1 cellular context compared by ENCODE assay signal in genomic region chr17:42677921-42678781, GRCh38.
A peak's percentile ranks its signal among the peaks of the same experiment; 100 is the strongest.
TF ChIP-seq lines count a peak whose summit lies in the region.

No MANE protein-coding gene starts in this region.

TF ChIP-seq in HepG2, 621 proteins besides CTCF, POLR2A, EP300 and RAD21 (continued from another document and continues in another):
- TF ChIP-seq GATA4 (IDR thresholded peaks at IDR 0.05; ENCODE audit: borderline replicate concordance, low read depth) (peak; percentile 38; the same call in 1 of the 2 replicates), ZNF224 (CRISPR knock-in tag; IDR thresholded peaks at IDR 0.05) (peak; percentile 26; the same call in 1 of the 2 replicates), HIVEP1 (CRISPR knock-in tag; IDR thresholded peaks at IDR 0.05) (no peak), ELK4 (CRISPR knock-in tag; IDR thresholded peaks at IDR 0.05; ENCODE audit: borderline replicate concordance) (no peak), MIXL1 (CRISPR knock-in tag; IDR thresholded peaks at IDR 0.05) (peak; percentile 71; the same call in 1 of the 2 replicates), NCOA5 (CRISPR knock-in tag; IDR thresholded peaks at IDR 0.05) (peak; percentile 20; the same call in 1 of the 2 replicates), FOXA3 (CRISPR knock-in tag; IDR thresholded peaks at IDR 0.05) (peak; percentile 69), CEBPZ (IDR thresholded peaks at IDR 0.05; ENCODE audit: low read length) (no peak), ZNF770 (CRISPR knock-in tag; IDR thresholded peaks at IDR 0.05) (peak; percentile 42; the same call in 1 of the 2 replicates), ZNF563 (CRISPR knock-in tag; IDR thresholded peaks at IDR 0.05) (peak; percentile 25; the same call in 1 of the 2 replicates), TCF12 (IDR thresholded peaks at IDR 0.05) (no peak), TCF12 (CRISPR knock-in tag; IDR thresholded peaks at IDR 0.05) (no peak), ZBTB44 (CRISPR knock-in tag; IDR thresholded peaks at IDR 0.05) (peak; percentile 77; the same call in 1 of the 2 replicates), MAX (IDR thresholded peaks at IDR 0.05) (peak; percentile 92), MBD4 (IDR thresholded peaks at IDR 0.05; ENCODE audit: borderline replicate concordance, low read length) (no peak), GTF2F1 (IDR thresholded peaks at IDR 0.05; ENCODE audit: low read length) (no peak), ZNF891 (CRISPR knock-in tag; IDR thresholded peaks at IDR 0.05) (peak; percentile 85), BCL6 (CRISPR knock-in tag; IDR thresholded peaks at IDR 0.05) (peak; percentile 85), SALL1 (CRISPR knock-in tag; IDR thresholded peaks at IDR 0.05) (peak; percentile 91), ZNF775 (CRISPR knock-in tag; IDR thresholded peaks at IDR 0.05; ENCODE audit: borderline replicate concordance) (no peak), ZNF839 (CRISPR knock-in tag; IDR thresholded peaks at IDR 0.05; ENCODE audit: borderline replicate concordance) (no peak), FOXP4 (CRISPR knock-in tag; IDR thresholded peaks at IDR 0.05) (peak; percentile 64), ZNF816 (CRISPR knock-in tag; IDR thresholded peaks at IDR 0.05; ENCODE audit: borderline replicate concordance) (no peak), ELF1 (CRISPR knock-in tag; IDR thresholded peaks at IDR 0.05) (peak; percentile 58; the same call in 1 of the 2 replicates), DNMT1 (CRISPR knock-in tag; IDR thresholded peaks at IDR 0.05) (no peak; the same call in 1 of the 2 replicates), ZNF407 (CRISPR knock-in tag; IDR thresholded peaks at IDR 0.05; ENCODE audit: not compliant biosample characterization) (no peak), MLLT10 (CRISPR knock-in tag; IDR thresholded peaks at IDR 0.05) (no peak), THAP9 (CRISPR knock-in tag; IDR thresholded peaks at IDR 0.05; ENCODE audit: borderline replicate concordance) (no peak), POGZ (CRISPR knock-in tag; IDR thresholded peaks at IDR 0.05) (no peak), ZBTB37 (CRISPR knock-in tag; IDR thresholded peaks at IDR 0.05) (no peak)
